In genomic region chr1:186155594-186155993, GRCh38 we compare ENCODE assay signal across 8 cellular contexts.
A peak's percentile ranks its signal among the peaks of the same experiment; 100 is the strongest.
DNase-seq lines count a peak whose midpoint lies in the region; ATAC-seq and TF ChIP-seq lines count a peak whose summit lies in the region.

No MANE protein-coding gene starts in this region.

- 50 to 66% methylated on average over 1 of the region's 1 CpG for WGBS in transverse colon (ENCODE audit: low coverage in 1 of 2), 2 donors

- intact Hi-C loops in transverse colon (cut with DNase I; ENCODE audit: low total_unique reads), result no loop called here

- H3K36me3 ChIP-seq in transverse colon, result no peaks in the 10 kb centered on the region

- no peaks in the 10 kb centered on the region for H3K27me3 ChIP-seq in transverse colon

- TF ChIP-seq CTCF in transverse colon (IDR thresholded peaks at IDR 0.05), result peak in 3 of 5 experiments; percentile 17 to 25 (median 23)

- H3K4me3 ChIP-seq in transverse colon, result no peak overlapping the region

- in situ Hi-C loops in transverse colon (cut with MboI; ENCODE audit: low pct_ligation_motif_present in 1 of 4, low pct_unique_long_range_greater_than_20kb in 1 of 4, low sequenced_read_pairs in 3 of 4), result no loop called here

- no peaks in the 10 kb centered on the region for H3K9me3 ChIP-seq in transverse colon

- no peak overlapping the region for H3K27ac ChIP-seq in transverse colon

- peak; percentile 69 for ATAC-seq in GM18858 (IDR thresholded peaks at IDR 0.05; ENCODE audit: unreplicated experiment)
- no peak for ATAC-seq in HG03139 (IDR thresholded peaks at IDR 0.05; ENCODE audit: unreplicated experiment)

- DNase-seq in CD1c-positive myeloid dendritic cell (ENCODE audit: extremely low spot score) (peak; percentile 14), HS-5 (ENCODE audit: low read depth) (peak; percentile 48), SK-N-DZ (ENCODE audit: low spot score) (peak; percentile 5), foreskin melanocyte (peak; percentile 53), transverse colon (no peak)
- no peak for DNase-seq in effector CD8-positive, alpha-beta T cell (lab: John Stamatoyannopoulos, UW)

- no peak for TF ChIP-seq EP300 in transverse colon (IDR thresholded peaks at IDR 0.05; ENCODE audit: low read depth)

- TF ChIP-seq POLR2A in transverse colon (IDR thresholded peaks at IDR 0.05), result no peak

- H3K4me1 ChIP-seq in transverse colon, result no peaks in the 10 kb centered on the region

Comparison
In these comparisons a context has a peak if more than half of its experiments do, and no peak if none do; other contexts are left out.
1. DNase-seq: peak in CD1c-positive myeloid dendritic cell (single experiment), HS-5 (single experiment), SK-N-DZ (single experiment) and foreskin melanocyte (single experiment); none in transverse colon (single experiment) and effector CD8-positive, alpha-beta T cell (single experiment).